ENCODE assay signal across 18 cellular contexts in the genomic region with DNA sequence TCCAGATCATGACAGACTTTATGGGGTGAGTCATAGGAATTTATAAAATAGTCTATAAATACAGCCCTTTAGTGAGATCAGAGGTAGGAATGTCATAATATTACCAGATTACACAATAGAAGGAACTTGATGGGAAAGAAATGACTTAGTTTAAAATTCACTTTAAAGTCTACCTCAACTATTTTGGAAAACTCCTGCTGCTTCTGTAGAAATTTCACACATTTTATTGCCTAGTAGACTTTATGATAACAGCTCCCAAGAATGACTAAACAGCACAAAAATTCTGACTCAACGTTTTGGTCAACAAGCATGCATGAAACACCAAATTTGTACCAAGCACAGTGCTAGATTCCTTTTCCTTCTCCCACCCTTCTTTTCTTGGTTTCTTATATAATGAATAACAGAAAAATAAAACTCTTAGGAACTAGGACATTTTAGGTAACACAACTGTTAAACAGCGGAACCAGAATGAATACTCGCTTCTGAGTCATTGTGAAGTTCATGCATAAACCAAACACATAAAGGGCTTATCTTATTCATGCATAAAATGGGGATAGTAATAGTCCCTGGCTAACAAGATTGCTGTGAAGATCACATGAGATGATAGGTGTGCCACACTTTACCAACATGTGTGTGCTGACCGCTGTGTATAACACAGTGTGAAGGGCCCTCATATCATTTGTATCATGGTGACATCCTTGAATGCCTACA.
A peak's percentile ranks its signal among the peaks of the same experiment; 100 is the strongest.
DNase-seq lines count a peak whose midpoint lies in the region; ATAC-seq and TF ChIP-seq lines count a peak whose summit lies in the region.
"Had no signal": no experiment of that assay in that cellular context is flagged by ENCODE, and none has a peak within 500 bp of the region (broad histone marks: within the 10 kb centered on the region; RNA-seq: fewer than 3 reads in every experiment).

No MANE protein-coding gene starts in this region.

- CTCF ChIA-PET in AG04449 (lab: Yijun Ruan, JAX) = no interaction called here
- CTCF ChIA-PET in activated CD4-positive, alpha-beta memory T cell treated with anti-CD3 and anti-CD28 coated beads, Interleukin-2, amount 10 ng/mL, durations not matched to agents 7 days and 5 days (lab: Charles Lee) = no interaction called here

- H3K36me3 Mint-ChIP-seq in activated CD4-positive, alpha-beta memory T cell treated with anti-CD3 and anti-CD28 coated beads, Interleukin-2, amount 10 ng/mL, durations not matched to agents 7 days and 5 days (ENCODE audit: low read depth) = no peaks in the 10 kb centered on the region
- H3K36me3 Mint-ChIP-seq: naive B cell, type B pancreatic cell had no signal

- POLR2A ChIA-PET in AG04449 (lab: Yijun Ruan, JAX) = no interaction called here
- POLR2A ChIA-PET in activated CD4-positive, alpha-beta memory T cell treated with anti-CD3 and anti-CD28 coated beads, Interleukin-2, amount 10 ng/mL, durations not matched to agents 7 days and 5 days (lab: Charles Lee) = no interaction called here

- ATAC-seq in GM19452 (IDR thresholded peaks at IDR 0.05; ENCODE audit: unreplicated experiment) = no peak
- ATAC-seq: activated CD4-positive, CD25-positive, alpha-beta regulatory T cell treated with anti-CD3 and anti-CD28 coated beads, Interleukin-2, amount 50 U/mL, for 24 hours; activated T-cell treated with anti-CD3 and anti-CD28 coated beads, Interleukin-2, amount 50 U/mL, for 4 hours had no signal

- peaks cover 8% of the 10 kb centered on the region for H3K9me3 Mint-ChIP-seq in activated CD4-positive, alpha-beta memory T cell treated with anti-CD3 and anti-CD28 coated beads, Interleukin-2, amount 10 ng/mL, durations not matched to agents 7 days and 5 days
- H3K9me3 Mint-ChIP-seq: type B pancreatic cell had no signal

- no peak overlapping the region for H3K4me3 Mint-ChIP-seq in activated CD4-positive, alpha-beta memory T cell treated with anti-CD3 and anti-CD28 coated beads, Interleukin-2, amount 10 ng/mL, durations not matched to agents 7 days and 5 days
- H3K4me3 Mint-ChIP-seq: activated T-cell treated with anti-CD3 and anti-CD28 coated beads, Interleukin-2, amount 50 U/mL, for 4 hours; naive B cell; type B pancreatic cell had no signal

- TF ChIP-seq CTCF in AG04449 (IDR thresholded peaks at IDR 0.05; ENCODE audit: insufficient read depth, low read length, missing control alignments) (no peak), choroid plexus epithelial cell (conservative IDR thresholded peaks at IDR 0.05; ENCODE audit: low read depth, low read length) (no peak), GM20000 (IDR thresholded peaks at IDR 0.05; ENCODE audit: extremely low read depth, missing control alignments) (no peak)

- H3K27me3 ChIP-seq in MG63 = no peaks in the 10 kb centered on the region
- H3K27me3 ChIP-seq: BE2C, cardiac muscle cell, esophagus muscularis mucosa, sigmoid colon had no signal

- H3K27me3 Mint-ChIP-seq in activated CD4-positive, alpha-beta memory T cell treated with anti-CD3 and anti-CD28 coated beads, Interleukin-2, amount 10 ng/mL, durations not matched to agents 7 days and 5 days = no peaks in the 10 kb centered on the region
- H3K27me3 Mint-ChIP-seq: naive B cell, type B pancreatic cell had no signal

- H3K27ac Mint-ChIP-seq in activated CD4-positive, alpha-beta memory T cell treated with anti-CD3 and anti-CD28 coated beads, Interleukin-2, amount 10 ng/mL, durations not matched to agents 7 days and 5 days = no peak overlapping the region
- H3K27ac Mint-ChIP-seq: naive B cell, type B pancreatic cell had no signal

- H3K4me3 ChIP-seq in AG04449 (ENCODE audit: low read depth, low read length) = no peak overlapping the region
- no peak overlapping the region for H3K4me3 ChIP-seq in MG63
- H3K4me3 ChIP-seq in choroid plexus epithelial cell (ENCODE audit: low read depth, low read length) = no peak overlapping the region
- H3K4me3 ChIP-seq: cardiac muscle cell, esophagus muscularis mucosa, sigmoid colon had no signal

- no peaks in the 10 kb centered on the region for H3K36me3 ChIP-seq in MG63
- H3K36me3 ChIP-seq: BE2C, cardiac muscle cell, esophagus muscularis mucosa, sigmoid colon had no signal

- DNase-seq in AG04449 (ENCODE audit: low read depth, low spot score) (peak; percentile 97), MG63 (peak; percentile 4), choroid plexus epithelial cell (ENCODE audit: low read depth) (peak; percentile 90), non-pigmented ciliary epithelial cell (ENCODE audit: low read depth) (peak; percentile 85), GM20000 (ENCODE audit: low spot score) (no peak), ureter (ENCODE audit: low spot score) (no peak)
- no peak for DNase-seq in activated CD4-positive, alpha-beta memory T cell treated with anti-CD3 and anti-CD28 coated beads, Interleukin-2, amount 10 ng/mL, durations not matched to agents 7 days and 5 days
- DNase-seq: activated T-cell treated with anti-CD3 and anti-CD28 coated beads, Interleukin-2, amount 50 U/mL, for 4 hours; BE2C; DMS79 treated with DMSO at 0.1 percent for 48 hours; naive B cell; NCI-H187 treated with DMSO at 0.1 percent for 48 hours; sigmoid colon had no signal

- H3K9me3 ChIP-seq in MG63 = no peaks in the 10 kb centered on the region
- H3K9me3 ChIP-seq: BE2C, esophagus muscularis mucosa, sigmoid colon had no signal

- no peaks in the 10 kb centered on the region for H3K4me1 Mint-ChIP-seq in activated CD4-positive, alpha-beta memory T cell treated with anti-CD3 and anti-CD28 coated beads, Interleukin-2, amount 10 ng/mL, durations not matched to agents 7 days and 5 days
- H3K4me1 Mint-ChIP-seq: naive B cell had no signal

Comparison
In these comparisons a context has a peak if more than half of its experiments do, and no peak if none do; other contexts are left out.
1. DNase-seq: peak in AG04449 (single experiment), MG63 (single experiment), choroid plexus epithelial cell (single experiment) and non-pigmented ciliary epithelial cell (single experiment); none in GM20000 (single experiment), activated CD4-positive, alpha-beta memory T cell treated with anti-CD3 and anti-CD28 coated beads, Interleukin-2, amount 10 ng/mL, durations not matched to agents 7 days and 5 days (single experiment) and ureter (single experiment).